1 cellular context compared by ENCODE assay signal in genomic region chr17:43995150-43995471, GRCh38.
A peak's percentile ranks its signal among the peaks of the same experiment; 100 is the strongest.
TF ChIP-seq lines count a peak whose summit lies in the region.

No MANE protein-coding gene starts in this region.

TF ChIP-seq in neural cell, 6 proteins besides CTCF, POLR2A, EP300 and RAD21:
- TF ChIP-seq REST (IDR thresholded peaks at IDR 0.05; ENCODE audit: borderline replicate concordance) (no peak), POLR2AphosphoS5 (IDR thresholded peaks at IDR 0.05) (no peak), TAF1 (IDR thresholded peaks at IDR 0.05; ENCODE audit: low read depth) (no peak), SMC3 (conservative IDR thresholded peaks at IDR 0.05; ENCODE audit: poor library complexity) (peak; percentile 0)
